8 cellular contexts compared by ENCODE assay signal in the genomic region with DNA sequence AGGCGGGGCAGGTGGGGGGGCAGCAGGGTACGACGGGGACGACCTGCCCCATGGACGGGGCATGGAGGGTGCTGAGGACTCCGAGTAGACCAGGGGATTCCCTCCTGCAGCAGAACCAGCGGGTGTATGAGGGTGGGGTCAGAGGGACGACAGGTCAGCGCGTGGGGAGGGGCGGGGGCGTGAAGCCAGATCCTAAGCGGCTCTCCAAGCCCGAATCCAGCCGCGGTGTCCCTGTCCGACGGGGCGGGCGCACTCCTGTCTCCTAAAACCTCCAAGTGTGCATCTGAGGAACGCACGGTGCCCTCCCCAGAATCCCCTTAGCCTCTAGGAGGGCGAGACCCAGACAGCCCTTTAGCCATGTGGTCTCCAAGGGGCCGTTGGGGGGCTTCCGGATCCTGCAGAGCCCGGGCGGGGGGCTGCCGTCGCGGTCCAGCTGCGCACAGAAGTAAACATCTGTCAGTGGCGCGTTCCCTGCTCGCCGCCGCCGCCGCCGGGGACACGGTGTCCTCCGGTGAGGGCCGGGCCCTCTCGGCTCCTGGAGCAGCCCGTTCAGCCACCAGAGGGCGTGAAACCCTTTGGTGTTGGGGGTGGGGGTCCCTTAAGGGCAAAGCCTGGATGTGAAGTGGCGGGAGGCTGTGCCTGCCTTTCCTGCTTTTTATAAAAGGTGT. TPM values are rescaled to one million over a fixed set of nuclear protein-coding genes. Genes with fewer than 3 reads are reported as not detected.
DNase-seq lines count a peak whose midpoint lies in the region; ATAC-seq and TF ChIP-seq lines count a peak whose summit lies in the region.

No MANE protein-coding gene starts in this region.

- intact Hi-C loops in adrenal gland (cut with DNase I), result loop anchor here (2.0 to 10.0 kb wide), 4 partner anchors 87 to 217 kb away; no protein-coding TSS in a partner anchor

- WGBS in adrenal gland, 4 donors, result 0 to 2% (median 1%) methylated on average over 17 to 46 of the region's 46 CpGs

- DNase-seq in DMS79 (lab: John Stamatoyannopoulos, UW) (peak; percentile 69), MG63 (peak; percentile 50), SK-N-DZ (ENCODE audit: low spot score) (peak; percentile 64), adrenal gland (peak; percentile 75 to 86 (median 83)), Ammon's horn (ENCODE audit: low spot score) (no peak)
- peak; percentile 45 for DNase-seq in stimulated activated CD4-positive, alpha-beta T cell treated with anti-CD3 and anti-CD28 coated beads, Interleukin-2, amount 100 ng/mL, for 4 hours (ENCODE audit: low read depth)

- ATAC-seq in HG02870 (IDR thresholded peaks at IDR 0.05; ENCODE audit: unreplicated experiment), result no peak

- H3K4me3 ChIP-seq in MG63 (no peak overlapping the region), adrenal gland (peak overlapping the region in 2 of 4 donors; percentile 16 to 53), iPS-11a (ENCODE audit: low read depth, low read length) (peak overlapping the region; percentile 33)

- no peaks in the 10 kb centered on the region for H3K36me3 ChIP-seq in MG63
- no peaks in the 10 kb centered on the region for H3K36me3 ChIP-seq in adrenal gland (replicated peaks in 1 of 2)

- H3K27me3 ChIP-seq in MG63 (peaks cover 10% of the 10 kb centered on the region; the same call in 1 of the 2 replicates), adrenal gland (no peaks in the 10 kb centered on the region)

- TF ChIP-seq POLR2A in adrenal gland (IDR thresholded peaks at IDR 0.05), result peak in 1 of 2 donors; percentile 36

- peak overlapping the region in 3 of 5 donors; percentile 9 to 75 (median 72) for H3K27ac ChIP-seq in adrenal gland

- peak; percentile 73 to 83 (median 76) for TF ChIP-seq CTCF in adrenal gland (IDR thresholded peaks at IDR 0.05)

- H3K9me3 ChIP-seq in MG63 (no peaks in the 10 kb centered on the region), adrenal gland (replicated peaks in 1 of 3) (no peaks in the 10 kb centered on the region)

- H3K4me1 ChIP-seq in adrenal gland (replicated peaks in 1 of 2), result peaks cover 21 to 23% of the 10 kb centered on the region in 2 donors

RNA-seq across cellular contexts. Expression of a gene that starts 0.7 kb away (rescaled TPM):
- 1.4 TPM in 1 of 2 replicates, not detected in the other for total RNA-seq in MG63 (2014; rRNA removed; shearing (Covaris generic); ENCODE audit: low replicate concordance)
- polyA plus RNA-seq in SK-N-DZ (2014; cell fraction: cytosol; rRNA removed), result 1.0 and 1.3 TPM in 2 replicates
- 0.75 TPM in 1 of 2 replicates, not detected in the other for polyA plus RNA-seq in SK-N-DZ (2014; cell fraction: nucleus; rRNA removed)
- 10 to 100 TPM in 5 of 8 donors, 1 to 10 TPM in 3; 4.5 to 26.8 (median 13.0) TPM for total RNA-seq in adrenal gland
- polyA plus RNA-seq in adrenal gland, result 1 to 10 TPM; 4.9 to 9.0 (median 8.7) TPM

RNA-seq across cellular contexts. Expression of a gene that starts 14.6 kb away (rescaled TPM):
- total RNA-seq in MG63 (2014; rRNA removed; shearing (Covaris generic); ENCODE audit: low replicate concordance), result 54.1 and 61.0 TPM in 2 replicates
- polyA plus RNA-seq in SK-N-DZ (2014; cell fraction: cytosol; rRNA removed), result 36.9 and 37.9 TPM in 2 replicates
- polyA plus RNA-seq in SK-N-DZ (2014; cell fraction: nucleus; rRNA removed), result 121 and 189 TPM in 2 replicates
- total RNA-seq in adrenal gland, result 10 to 100 TPM; 15.5 to 48.3 (median 31.5) TPM
- polyA plus RNA-seq in adrenal gland, result 100 to 1,000 TPM in 1 of 3 donors, 10 to 100 TPM in 2; 10.9 to 142 (median 90.2) TPM

RNA-seq across cellular contexts. Expression of a gene that starts 21.1 kb away (rescaled TPM):
- total RNA-seq in MG63 (2014; rRNA removed; shearing (Covaris generic); ENCODE audit: low replicate concordance), result 3.6 TPM in 1 of 2 replicates, not detected in the other
- 0.68 and 1.7 TPM in 2 replicates for polyA plus RNA-seq in SK-N-DZ (2014; cell fraction: cytosol; rRNA removed)
- polyA plus RNA-seq in SK-N-DZ (2014; cell fraction: nucleus; rRNA removed), result 14.1 and 19.8 TPM in 2 replicates
- 1 to 10 TPM in 5 of 8 donors, under 1 TPM in 3; 0.28 to 2.9 (median 1.2) TPM for total RNA-seq in adrenal gland
- polyA plus RNA-seq in adrenal gland, result 10 to 100 TPM in 2 of 3 donors, not detected in 1; 11.6 to 16.7 TPM

RNA-seq across cellular contexts. Expression of a gene that starts 33.9 kb away (rescaled TPM):
- total RNA-seq in MG63 (2014; rRNA removed; shearing (Covaris generic); ENCODE audit: low replicate concordance), result not detected in 2 replicates
- 1.1 TPM in 1 of 2 replicates, not detected in the other for polyA plus RNA-seq in SK-N-DZ (2014; cell fraction: cytosol; rRNA removed)
- polyA plus RNA-seq in SK-N-DZ (2014; cell fraction: nucleus; rRNA removed), result not detected in 2 replicates
- total RNA-seq in adrenal gland, result not detected
- under 1 TPM in 1 of 3 donors, not detected in 2; 0.03 TPM for polyA plus RNA-seq in adrenal gland

RNA-seq across cellular contexts. Expression of a gene that starts 45.6 kb away (rescaled TPM):
- not detected in 2 replicates for total RNA-seq in MG63 (2014; rRNA removed; shearing (Covaris generic); ENCODE audit: low replicate concordance)
- polyA plus RNA-seq in SK-N-DZ (2014; cell fraction: cytosol; rRNA removed), result not detected in 2 replicates
- not detected in 2 replicates for polyA plus RNA-seq in SK-N-DZ (2014; cell fraction: nucleus; rRNA removed)
- under 1 TPM in 2 of 8 donors, not detected in 6; 0.14 to 0.15 TPM for total RNA-seq in adrenal gland
- polyA plus RNA-seq in adrenal gland, result under 1 TPM in 2 of 3 donors, not detected in 1; 0.16 to 0.20 TPM
